In the genomic region with DNA sequence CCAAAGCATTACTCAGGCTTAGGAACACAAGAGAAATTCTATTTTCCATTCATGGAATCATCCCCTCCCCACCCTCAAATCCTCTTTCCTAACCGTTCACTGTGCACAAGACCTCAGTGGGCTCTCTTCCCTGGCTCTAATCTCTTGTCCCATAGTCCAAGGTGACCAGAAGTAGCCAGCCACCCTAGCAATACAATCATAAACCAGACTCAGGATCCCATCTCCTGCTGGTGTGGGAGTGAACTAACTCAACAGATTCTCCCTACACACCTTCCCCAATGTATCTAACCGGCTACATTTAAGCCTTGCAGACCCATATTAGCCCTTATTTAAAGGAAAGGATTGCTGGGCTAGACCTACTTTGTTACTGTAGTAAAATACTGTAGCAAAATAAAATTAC, we compare ENCODE assay signal across 2 cellular contexts.
TF ChIP-seq lines count a peak whose summit lies in the region.

No MANE protein-coding gene starts in this region.

TF ChIP-seq in HepG2, 621 proteins besides CTCF, POLR2A, EP300 and RAD21:
- TF ChIP-seq NFIC (IDR thresholded peaks at IDR 0.05; ENCODE audit: low read length) (no peak), SETDB1 (CRISPR knock-in tag; IDR thresholded peaks at IDR 0.05; ENCODE audit: borderline replicate concordance) (no peak), NPAS2 (CRISPR knock-in tag; IDR thresholded peaks at IDR 0.05; ENCODE audit: borderline replicate concordance) (no peak), ZNF747 (CRISPR knock-in tag; IDR thresholded peaks at IDR 0.05; ENCODE audit: borderline replicate concordance) (no peak), ISX (CRISPR knock-in tag; conservative IDR thresholded peaks at IDR 0.05) (no peak), HNF4A (CRISPR knock-in tag; IDR thresholded peaks at IDR 0.05) (0 out of 2 replicates have a peak, but pooled peaks have one; percentile 8), SRF (IDR thresholded peaks at IDR 0.05; ENCODE audit: low read depth, low read length) (no peak), ESRRA (CRISPR knock-in tag; IDR thresholded peaks at IDR 0.05; ENCODE audit: low read depth) (no peak), CBX2 (IDR thresholded peaks at IDR 0.05; ENCODE audit: low read depth, low read length) (no peak), CBX2 (CRISPR knock-in tag; IDR thresholded peaks at IDR 0.05; ENCODE audit: low read depth) (no peak), ZNF709 (CRISPR knock-in tag; IDR thresholded peaks at IDR 0.05) (no peak), ZNF460 (CRISPR knock-in tag; IDR thresholded peaks at IDR 0.05; ENCODE audit: borderline replicate concordance) (no peak), ZNF703 (CRISPR knock-in tag; IDR thresholded peaks at IDR 0.05; ENCODE audit: borderline replicate concordance) (no peak), NCOA2 (CRISPR knock-in tag; IDR thresholded peaks at IDR 0.05) (no peak), ZFP36 (IDR thresholded peaks at IDR 0.05; ENCODE audit: borderline replicate concordance, low read depth, low read length, partially characterized antibody) (no peak), RBM22 (optimal IDR thresholded peaks at IDR 0.05; ENCODE audit: low read length) (peak; percentile 84), RORA (CRISPR knock-in tag; IDR thresholded peaks at IDR 0.05) (no peak)
- TF ChIP-seq, protein P1, sequence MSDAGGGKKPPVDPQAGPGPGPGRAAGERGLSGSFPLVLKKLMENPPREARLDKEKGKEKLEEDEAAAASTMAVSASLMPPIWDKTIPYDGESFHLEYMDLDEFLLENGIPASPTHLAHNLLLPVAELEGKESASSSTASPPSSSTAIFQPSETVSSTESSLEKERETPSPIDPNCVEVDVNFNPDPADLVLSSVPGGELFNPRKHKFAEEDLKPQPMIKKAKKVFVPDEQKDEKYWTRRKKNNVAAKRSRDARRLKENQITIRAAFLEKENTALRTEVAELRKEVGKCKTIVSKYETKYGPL (CRISPR knock-in tag; IDR thresholded peaks at IDR 0.05), result no peak

TF ChIP-seq in K562, 482 proteins besides CTCF, POLR2A, EP300 and RAD21:
- TF ChIP-seq SUPT5H (IDR thresholded peaks at IDR 0.05) (0 out of 2 replicates have a peak, but pooled peaks have one; percentile 1), PURB (CRISPR knock-in tag; IDR thresholded peaks at IDR 0.05; ENCODE audit: low read depth) (no peak)
